Comparison of ENCODE assay signal across 28 cellular contexts in genomic region chr7:78412216-78412858, GRCh38.
DNase-seq lines count a peak whose midpoint lies in the region; TF ChIP-seq lines count a peak whose summit lies in the region.
"Had no signal": no experiment of that assay in that cellular context is flagged by ENCODE, and none has a peak within 500 bp of the region (broad histone marks: within the 10 kb centered on the region; RNA-seq: fewer than 3 reads in every experiment).

No MANE protein-coding gene starts in this region.

- H3K4me1 ChIP-seq in osteoblast (ENCODE audit: insufficient read depth, low read length) (no peaks in the 10 kb centered on the region), smooth muscle cell (ENCODE audit: low read depth) (no peaks in the 10 kb centered on the region)
- H3K4me1 ChIP-seq: BLaER1, esophagus muscularis mucosa, gastroesophageal sphincter, parathyroid adenoma, Peyer's patch, stomach, vagina had no signal

- WGBS in smooth muscle cell (ENCODE audit: low lambda C conversion rate): 80% methylated on average over 3 of the region's 3 CpGs

- no peaks in the 10 kb centered on the region for H4K20me1 ChIP-seq in osteoblast (ENCODE audit: insufficient read depth, low read length)
- no peaks in the 10 kb centered on the region for H4K20me1 ChIP-seq in smooth muscle cell (ENCODE audit: low read depth)
- H4K20me1 ChIP-seq: BLaER1 had no signal

- H2AFZ ChIP-seq in osteoblast (ENCODE audit: low read length): no peak overlapping the region
- H2AFZ ChIP-seq in smooth muscle cell (ENCODE audit: low read depth): no peak overlapping the region
- H2AFZ ChIP-seq: parathyroid adenoma had no signal

- no peaks in the 10 kb centered on the region for H3K9me3 ChIP-seq in osteoblast (ENCODE audit: low read depth, low read length)
- no peaks in the 10 kb centered on the region for H3K9me3 ChIP-seq in smooth muscle cell (replicated peaks; ENCODE audit: low read depth)
- H3K9me3 ChIP-seq: BLaER1, gastroesophageal sphincter, Peyer's patch, vagina had no signal

- H3K4me2 ChIP-seq in osteoblast (ENCODE audit: insufficient read depth, low read length) (no peak overlapping the region), smooth muscle cell (no peak overlapping the region)
- H3K4me2 ChIP-seq: BLaER1 had no signal

- H3K36me3 ChIP-seq in osteoblast (ENCODE audit: insufficient read depth, low read length): no peaks in the 10 kb centered on the region
- no peaks in the 10 kb centered on the region for H3K36me3 ChIP-seq in smooth muscle cell (ENCODE audit: low read depth)
- H3K36me3 ChIP-seq: BLaER1, esophagus muscularis mucosa, gastroesophageal sphincter, Peyer's patch, stomach, vagina had no signal

- peak; percentile 16 for DNase-seq in ELF-1 (ENCODE audit: low read depth, low spot score)
- peak; percentile 54 for DNase-seq in M059J (ENCODE audit: low read depth)
- DNase-seq in fibroblast of mammary gland (ENCODE audit: low read depth): peak; percentile 5
- DNase-seq in osteoblast (ENCODE audit: insufficient read length, low spot score, missing footprints): peak; percentile 21
- DNase-seq in occipital lobe (lab: John Stamatoyannopoulos, UW): no peak
- DNase-seq in KG1 (lab: John Stamatoyannopoulos, UW): no peak
- no peak for DNase-seq in smooth muscle cell (lab: John Stamatoyannopoulos, UW; ENCODE audit: unreplicated experiment)
- DNase-seq: activated CD4-positive, alpha-beta T cell treated with anti-CD3 and anti-CD28 coated beads for 36 hours; activated gamma-delta T cell; activated T-cell treated with anti-CD3 and anti-CD28 coated beads, Interleukin-2, amount 50 U/mL, for 24 hours; DMS 273 treated with DMSO at 0.1 percent for 48 hours; MM.1S; NCI-H1417; NCI-H2081; NCI-H345; NCI-H748 treated with DMSO at 0.1 percent for 48 hours; Peyer's patch; right cardiac atrium; SHP77 treated with DMSO at 0.1 percent for 48 hours; stimulated activated CD4-positive, alpha-beta T cell treated with anti-CD3 and anti-CD28 coated beads, Interleukin-2, amount 100 ng/mL, for 48 hours; stomach; T-helper 2 cell had no signal

- no peak overlapping the region for H3K9ac ChIP-seq in smooth muscle cell (ENCODE audit: low read depth)
- H3K9ac ChIP-seq: BLaER1, parathyroid adenoma had no signal

- no peaks in the 10 kb centered on the region for H3K79me2 ChIP-seq in osteoblast (ENCODE audit: insufficient read depth, low read length)
- no peaks in the 10 kb centered on the region for H3K79me2 ChIP-seq in smooth muscle cell (ENCODE audit: low read depth)
- H3K79me2 ChIP-seq: parathyroid adenoma had no signal

- no peaks in the 10 kb centered on the region for H3K27me3 ChIP-seq in osteoblast (ENCODE audit: insufficient read depth, low read length)
- no peaks in the 10 kb centered on the region for H3K27me3 ChIP-seq in smooth muscle cell (ENCODE audit: low read depth)
- H3K27me3 ChIP-seq: BLaER1, esophagus muscularis mucosa, gastroesophageal sphincter, Peyer's patch, stomach, vagina had no signal

- no peak overlapping the region for H3K4me3 ChIP-seq in fibroblast of mammary gland (ENCODE audit: control insufficient read depth, low read depth, low read length)
- H3K4me3 ChIP-seq in osteoblast (ENCODE audit: insufficient read depth, low read length): no peak overlapping the region
- no peak overlapping the region for H3K4me3 ChIP-seq in smooth muscle cell
- H3K4me3 ChIP-seq: BLaER1, esophagus muscularis mucosa, gastroesophageal sphincter, K562, Peyer's patch, stomach, vagina had no signal

- TF ChIP-seq CTCF in fibroblast of mammary gland (conservative IDR thresholded peaks at IDR 0.05; ENCODE audit: control insufficient read depth, insufficient read depth, low read depth, low read length) (no peak), osteoblast (IDR thresholded peaks at IDR 0.05; ENCODE audit: extremely low read depth, low read depth, low read length) (no peak), smooth muscle cell (IDR thresholded peaks at IDR 0.05; ENCODE audit: borderline replicate concordance, insufficient read depth, poor library complexity, severe bottlenecking) (no peak)

- no peak overlapping the region for H3K27ac ChIP-seq in osteoblast (ENCODE audit: low read depth, low read length)
- no peak overlapping the region for H3K27ac ChIP-seq in smooth muscle cell (ENCODE audit: low read depth)
- H3K27ac ChIP-seq: BLaER1, esophagus muscularis mucosa, gastroesophageal sphincter, parathyroid adenoma, Peyer's patch, stomach, vagina had no signal

- H3F3A ChIP-seq in smooth muscle cell (ENCODE audit: low read depth): no peaks in the 10 kb centered on the region

Comparison
In these comparisons a context has a peak if more than half of its experiments do, and no peak if none do; other contexts are left out.
1. DNase-seq: peak in ELF-1 (single experiment), M059J (single experiment), fibroblast of mammary gland (single experiment) and osteoblast (single experiment); none in occipital lobe (single experiment), KG1 (single experiment) and smooth muscle cell (single experiment).